8 cellular contexts compared by ENCODE assay signal in genomic region chr4:125741825-125742452, GRCh38.
DNase-seq lines count a peak whose midpoint lies in the region; ATAC-seq and TF ChIP-seq lines count a peak whose summit lies in the region.

No MANE protein-coding gene starts in this region.

- no peaks in the 10 kb centered on the region for H3K36me3 Mint-ChIP-seq in activated naive CD4-positive, alpha-beta T cell treated with anti-CD3 and anti-CD28 coated beads for 36 hours (ENCODE audit: low read depth)

- no peak for TF ChIP-seq POLR2A in prostate gland (IDR thresholded peaks at IDR 0.05)

- TF ChIP-seq CTCF in GM12865 (IDR thresholded peaks at IDR 0.05; ENCODE audit: insufficient read depth, low read depth, low read length, missing control alignments): peak; percentile 34
- TF ChIP-seq CTCF in Loucy (conservative IDR thresholded peaks at IDR 0.05; ENCODE audit: low read length): peak; percentile 61
- TF ChIP-seq CTCF in prostate gland (IDR thresholded peaks at IDR 0.05): peak in 3 of 4 experiments; percentile 47 to 52 (median 48)

- 77% methylated on average over 8 of the region's 8 CpGs for WGBS in prostate gland

- H3K4me1 Mint-ChIP-seq in activated naive CD4-positive, alpha-beta T cell treated with anti-CD3 and anti-CD28 coated beads for 36 hours (ENCODE audit: low read depth): no peaks in the 10 kb centered on the region

- no peaks in the 10 kb centered on the region for H3K79me2 ChIP-seq in Loucy (ENCODE audit: insufficient read depth, low read length)

- no peak overlapping the region for H3K4me3 Mint-ChIP-seq in activated naive CD4-positive, alpha-beta T cell treated with anti-CD3 and anti-CD28 coated beads for 36 hours

- H3K4me2 ChIP-seq in Loucy (ENCODE audit: low read depth, low read length, poor library complexity, severe bottlenecking): no peak overlapping the region

- H3K27me3 Mint-ChIP-seq in activated naive CD4-positive, alpha-beta T cell treated with anti-CD3 and anti-CD28 coated beads for 36 hours (ENCODE audit: low read depth): no peaks in the 10 kb centered on the region

- CTCF ChIA-PET in activated naive CD4-positive, alpha-beta T cell treated with anti-CD3 and anti-CD28 coated beads for 36 hours (lab: Charles Lee): no interaction called here

- ATAC-seq in GM21737 (IDR thresholded peaks at IDR 0.05; ENCODE audit: unreplicated experiment): no peak

- H3K9me3 ChIP-seq in Loucy (ENCODE audit: insufficient read depth, low read depth, low read length) (no peaks in the 10 kb centered on the region), prostate gland (no peaks in the 10 kb centered on the region)

- no peaks in the 10 kb centered on the region for H4K20me1 ChIP-seq in Loucy (ENCODE audit: insufficient read depth, low read length, poor library complexity, severe bottlenecking)

- H3F3A ChIP-seq in Loucy (ENCODE audit: low read depth): no peaks in the 10 kb centered on the region

- intact Hi-C loops in prostate gland (cut with DNase I): loop anchor here (5.0 kb wide), 1 partner anchor 425 kb away; no protein-coding TSS in a partner anchor
- intact Hi-C loops in activated naive CD4-positive, alpha-beta T cell treated with anti-CD3 and anti-CD28 coated beads for 36 hours (cut with micrococcal nuclease): loop anchor here (5.0 kb wide), 1 partner anchor 430 kb away; the partner anchor contains the start of gene FAT4

- no peaks in the 10 kb centered on the region for H3K4me1 ChIP-seq in Loucy (ENCODE audit: insufficient read depth, low read length, poor library complexity, severe bottlenecking)
- H3K4me1 ChIP-seq in prostate gland (replicated peaks): no peaks in the 10 kb centered on the region

- H3K27me3 ChIP-seq in Loucy (ENCODE audit: insufficient read depth, low read length, poor library complexity, severe bottlenecking) (no peaks in the 10 kb centered on the region), prostate gland (replicated peaks; ENCODE audit: insufficient read depth) (no peaks in the 10 kb centered on the region)

- no peak overlapping the region for H3K4me3 ChIP-seq in GM12865 (ENCODE audit: low read depth, low read length)
- no peak overlapping the region for H3K4me3 ChIP-seq in Loucy (ENCODE audit: low read length, poor library complexity, severe bottlenecking)
- no peak overlapping the region for H3K4me3 ChIP-seq in prostate gland

- no peaks in the 10 kb centered on the region for H3K9me2 ChIP-seq in Loucy (replicated peaks; ENCODE audit: low read depth, low read length)

- H3K36me3 ChIP-seq in Loucy (ENCODE audit: insufficient read depth, low read length) (no peaks in the 10 kb centered on the region), prostate gland (no peaks in the 10 kb centered on the region)

- no peak overlapping the region for H2AFZ ChIP-seq in Loucy (ENCODE audit: low read length)

- DNase-seq in GM12865 (ENCODE audit: low read depth): peak; percentile 2
- DNase-seq in dermis blood vessel endothelial cell: peak; percentile 69
- DNase-seq in prostate gland (ENCODE audit: low spot score): no peak
- DNase-seq in NK-92 treated with Interleukin-12 subunit alpha and Interleukin-12 subunit beta, amount 100 ng/mL, for 24 hours (lab: John Stamatoyannopoulos, UW): no peak
- no peak for DNase-seq in middle frontal gyrus (ENCODE audit: extremely low spot score, low spot score)
- DNase-seq in activated naive CD4-positive, alpha-beta T cell treated with anti-CD3 and anti-CD28 coated beads for 36 hours: no peak

- no peak overlapping the region for H3K27ac Mint-ChIP-seq in activated naive CD4-positive, alpha-beta T cell treated with anti-CD3 and anti-CD28 coated beads for 36 hours

- H3K27ac ChIP-seq in prostate gland: no peak overlapping the region

- peaks cover 5% of the 10 kb centered on the region for H3K9me3 Mint-ChIP-seq in activated naive CD4-positive, alpha-beta T cell treated with anti-CD3 and anti-CD28 coated beads for 36 hours

- H3K9ac ChIP-seq in Loucy (ENCODE audit: low read depth, low read length, poor library complexity, severe bottlenecking): no peak overlapping the region

Comparison
In these comparisons a context has a peak if more than half of its experiments do, and no peak if none do; other contexts are left out.
1. DNase-seq: peak in GM12865 (single experiment) and dermis blood vessel endothelial cell (single experiment); none in prostate gland (single experiment), NK-92 treated with Interleukin-12 subunit alpha and Interleukin-12 subunit beta, amount 100 ng/mL, for 24 hours (single experiment), middle frontal gyrus (single experiment) and activated naive CD4-positive, alpha-beta T cell treated with anti-CD3 and anti-CD28 coated beads for 36 hours (single experiment).
2. Peak in every context shown above with its lines, with median percentiles within 50 percentile points of each other: CTCF ChIP-seq.